8 cellular contexts compared by ENCODE assay signal in the genomic region with DNA sequence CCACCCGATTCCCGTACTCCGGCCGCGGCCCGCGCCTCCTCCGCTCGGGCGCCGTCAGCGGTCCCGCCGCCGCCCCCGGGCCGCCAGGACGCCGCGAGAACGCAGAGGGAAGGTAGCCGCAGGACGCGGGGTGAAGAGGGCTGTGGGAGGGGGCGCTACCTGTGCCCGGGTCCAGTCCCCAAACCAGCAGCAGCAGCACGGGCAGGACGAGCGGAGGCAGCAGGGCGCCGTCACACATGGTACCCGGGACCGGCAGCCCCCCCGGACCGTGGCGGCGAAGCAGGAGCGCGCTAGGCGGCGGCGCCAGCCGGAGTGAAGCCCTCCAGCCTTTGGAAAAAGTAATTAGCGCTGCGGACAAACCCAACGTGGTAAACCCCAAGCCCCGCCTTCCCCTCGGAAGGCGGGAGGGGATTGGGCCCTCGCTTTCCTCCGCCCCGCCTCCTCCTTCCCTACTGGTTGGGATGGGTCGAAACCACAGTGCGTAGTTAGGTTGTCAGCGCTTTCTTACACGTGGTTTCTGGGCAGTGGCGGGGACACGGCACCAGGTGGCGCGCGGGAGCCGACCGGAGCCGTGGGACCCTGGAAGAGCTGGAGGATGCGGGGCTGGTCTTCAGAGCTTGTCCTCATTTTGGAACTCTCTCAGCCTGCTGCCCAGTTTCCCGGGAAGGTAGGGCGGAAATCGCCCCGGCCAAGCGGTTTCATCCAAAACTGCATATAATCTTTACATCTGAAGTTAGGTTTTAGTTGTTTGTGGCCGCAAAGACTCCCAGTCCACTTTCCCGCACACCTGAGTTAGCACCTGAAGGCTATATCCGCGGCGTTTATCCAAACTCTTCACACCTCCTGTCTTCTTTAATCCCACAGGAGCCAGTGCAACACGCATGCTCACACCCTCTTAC. TPM values are rescaled to one million over a fixed set of nuclear protein-coding genes. Genes with fewer than 3 reads are reported as not detected.
DNase-seq lines count a peak whose midpoint lies in the region; ATAC-seq and TF ChIP-seq lines count a peak whose summit lies in the region.

A gene with protein sequence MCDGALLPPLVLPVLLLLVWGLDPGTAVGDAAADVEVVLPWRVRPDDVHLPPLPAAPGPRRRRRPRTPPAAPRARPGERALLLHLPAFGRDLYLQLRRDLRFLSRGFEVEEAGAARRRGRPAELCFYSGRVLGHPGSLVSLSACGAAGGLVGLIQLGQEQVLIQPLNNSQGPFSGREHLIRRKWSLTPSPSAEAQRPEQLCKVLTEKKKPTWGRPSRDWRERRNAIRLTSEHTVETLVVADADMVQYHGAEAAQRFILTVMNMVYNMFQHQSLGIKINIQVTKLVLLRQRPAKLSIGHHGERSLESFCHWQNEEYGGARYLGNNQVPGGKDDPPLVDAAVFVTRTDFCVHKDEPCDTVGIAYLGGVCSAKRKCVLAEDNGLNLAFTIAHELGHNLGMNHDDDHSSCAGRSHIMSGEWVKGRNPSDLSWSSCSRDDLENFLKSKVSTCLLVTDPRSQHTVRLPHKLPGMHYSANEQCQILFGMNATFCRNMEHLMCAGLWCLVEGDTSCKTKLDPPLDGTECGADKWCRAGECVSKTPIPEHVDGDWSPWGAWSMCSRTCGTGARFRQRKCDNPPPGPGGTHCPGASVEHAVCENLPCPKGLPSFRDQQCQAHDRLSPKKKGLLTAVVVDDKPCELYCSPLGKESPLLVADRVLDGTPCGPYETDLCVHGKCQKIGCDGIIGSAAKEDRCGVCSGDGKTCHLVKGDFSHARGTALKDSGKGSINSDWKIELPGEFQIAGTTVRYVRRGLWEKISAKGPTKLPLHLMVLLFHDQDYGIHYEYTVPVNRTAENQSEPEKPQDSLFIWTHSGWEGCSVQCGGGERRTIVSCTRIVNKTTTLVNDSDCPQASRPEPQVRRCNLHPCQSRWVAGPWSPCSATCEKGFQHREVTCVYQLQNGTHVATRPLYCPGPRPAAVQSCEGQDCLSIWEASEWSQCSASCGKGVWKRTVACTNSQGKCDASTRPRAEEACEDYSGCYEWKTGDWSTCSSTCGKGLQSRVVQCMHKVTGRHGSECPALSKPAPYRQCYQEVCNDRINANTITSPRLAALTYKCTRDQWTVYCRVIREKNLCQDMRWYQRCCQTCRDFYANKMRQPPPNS (minus strand): TSS at position 314 of the 899 bp plus-strand sequence. CDS start 76 bp downstream, at position 238.

- no peaks in the 10 kb centered on the region for H4K20me1 ChIP-seq in SK-N-SH (ENCODE audit: insufficient read depth)
- no peaks in the 10 kb centered on the region for H4K20me1 ChIP-seq in osteoblast (ENCODE audit: insufficient read depth, low read length)

- no peaks in the 10 kb centered on the region for H3K27me3 ChIP-seq in SK-N-SH (ENCODE audit: insufficient read depth)
- H3K27me3 ChIP-seq in osteoblast (ENCODE audit: insufficient read depth, low read length), result peaks cover 22% of the 10 kb centered on the region
- H3K27me3 ChIP-seq in suprapubic skin, result peaks cover 3% of the 10 kb centered on the region

- POLR2A ChIA-PET in SK-N-SH (lab: Yijun Ruan, JAX), result interaction anchor here (0.8 to 1.0 kb wide), 2 partner anchors 8 to 260 kb away, joined by 3 read pairs; a partner anchor contains a TSS

- H3K9me2 ChIP-seq in SK-N-SH, result no peaks in the 10 kb centered on the region

- H3K27ac ChIP-seq in SK-N-SH (ENCODE audit: low read depth in 2 of 2, low read length in 1 of 2), result no peak within 1 kb of the TSS
- H3K27ac ChIP-seq in osteoblast (ENCODE audit: low read depth, low read length), result no peak within 1 kb of the TSS
- H3K27ac ChIP-seq in suprapubic skin, result peak within 1 kb of the TSS; percentile 59

- H3K4me1 Mint-ChIP-seq in activated naive CD8-positive, alpha-beta T cell (ENCODE audit: low read depth), result peaks cover 21% of the 10 kb centered on the region

- intact Hi-C loops in Right ventricle myocardium inferior (cut with DNase I), result loop anchor here (2.0 to 10.0 kb wide), 3 partner anchors 263 to 663 kb away; a partner anchor contains a TSS

- H3K79me2 ChIP-seq in SK-N-SH (ENCODE audit: insufficient read depth) (no peaks in the 10 kb centered on the region), osteoblast (ENCODE audit: insufficient read depth, low read length) (no peaks in the 10 kb centered on the region)

- DNase-seq in D341Med (ENCODE audit: low spot score) (peak; percentile 87), SK-N-SH (peak; percentile 96), Right ventricle myocardium inferior (ENCODE audit: missing footprints) (peak; percentile 96), osteoblast (ENCODE audit: insufficient read length, low spot score, missing footprints) (peak; percentile 97), suprapubic skin (ENCODE audit: low spot score in 2 of 2) (peak; percentile 97)

- no peak for TF ChIP-seq EP300 in Ishikawa (IDR thresholded peaks at IDR 0.05; ENCODE audit: borderline replicate concordance)
- no peak for TF ChIP-seq EP300 in SK-N-SH (IDR thresholded peaks at IDR 0.05; ENCODE audit: borderline replicate concordance in 1 of 2, low read depth in 1 of 2, low read length in 1 of 2)
- no peak for TF ChIP-seq EP300 in suprapubic skin (IDR thresholded peaks at IDR 0.05)

- H3K4me3 Mint-ChIP-seq in activated naive CD8-positive, alpha-beta T cell, result peak within 1 kb of the TSS; percentile 67

- no peak within 1 kb of the TSS for H3K9ac ChIP-seq in SK-N-SH

- 4% methylated on average over 19 of the region's 76 CpGs for WGBS in SK-N-SH (ENCODE audit: low lambda C conversion rate)
- 5% methylated on average over 20 of the region's 76 CpGs for WGBS in suprapubic skin

- CTCF ChIA-PET in SK-N-SH (lab: Yijun Ruan, JAX), result interaction anchor here (0.6 to 8.1 kb wide), 43 partner anchors 8 to 665 kb away, joined by 3 to 169 read pairs (median 3); no protein-coding TSS in a partner anchor

- H3K9me3 ChIP-seq in SK-N-SH, result no peaks in the 10 kb centered on the region
- H3K9me3 ChIP-seq in osteoblast (ENCODE audit: low read depth, low read length), result no peaks in the 10 kb centered on the region
- no peaks in the 10 kb centered on the region for H3K9me3 ChIP-seq in suprapubic skin

- no peaks in the 10 kb centered on the region for H3F3A ChIP-seq in SK-N-SH (replicated peaks; ENCODE audit: insufficient read depth)

- peak within 1 kb of the TSS; percentile 51 to 56; a peak in 3 of 4 replicates for H3K4me3 ChIP-seq in SK-N-SH (ENCODE audit: low read depth in 2 of 2, low read length in 1 of 2)
- peak within 1 kb of the TSS; percentile 69 for H3K4me3 ChIP-seq in osteoblast (ENCODE audit: insufficient read depth, low read length)
- peak within 1 kb of the TSS; percentile 72 for H3K4me3 ChIP-seq in suprapubic skin

- H3K9me3 Mint-ChIP-seq in activated naive CD8-positive, alpha-beta T cell (ENCODE audit: low read depth), result no peaks in the 10 kb centered on the region

- no peak within 1 kb of the TSS for H3K27ac Mint-ChIP-seq in activated naive CD8-positive, alpha-beta T cell

- H3K4me2 ChIP-seq in SK-N-SH (peak within 1 kb of the TSS; percentile 37; the same call in 1 of the 2 replicates), osteoblast (ENCODE audit: insufficient read depth, low read length) (peak within 1 kb of the TSS; percentile 74)

- peak in 1 of 2 donors; percentile 75 for TF ChIP-seq POLR2A in suprapubic skin (IDR thresholded peaks at IDR 0.05)

- H3K36me3 Mint-ChIP-seq in activated naive CD8-positive, alpha-beta T cell, result peaks cover 2% of the 10 kb centered on the region

- H3K36me3 ChIP-seq in SK-N-SH (replicated peaks in 1 of 2; ENCODE audit: control insufficient read depth in 1 of 2, insufficient read depth in 2 of 2, low read length in 1 of 2), result no peaks in the 10 kb centered on the region
- no peaks in the 10 kb centered on the region for H3K36me3 ChIP-seq in osteoblast (ENCODE audit: insufficient read depth, low read length)
- no peaks in the 10 kb centered on the region for H3K36me3 ChIP-seq in suprapubic skin

- no peaks in the 10 kb centered on the region for H3K27me3 Mint-ChIP-seq in activated naive CD8-positive, alpha-beta T cell

- TF ChIP-seq RAD21 in Ishikawa (IDR thresholded peaks at IDR 0.05; ENCODE audit: low read depth), result peak; percentile 62
- TF ChIP-seq RAD21 in SK-N-SH (IDR thresholded peaks at IDR 0.05; ENCODE audit: low read length), result peak; percentile 63

- TF ChIP-seq CTCF in SK-N-SH (IDR thresholded peaks at IDR 0.05), result peak; percentile 60
- TF ChIP-seq CTCF in osteoblast (IDR thresholded peaks at IDR 0.05; ENCODE audit: extremely low read depth, low read depth, low read length), result peak; percentile 67
- TF ChIP-seq CTCF in suprapubic skin (IDR thresholded peaks at IDR 0.05), result peak; percentile 91 to 98

- peak; percentile 97 for ATAC-seq in GM21528 (IDR thresholded peaks at IDR 0.05; ENCODE audit: low FRiP score, unreplicated experiment)
- ATAC-seq in Right ventricle myocardium inferior, result peak; percentile 99

- H2AFZ ChIP-seq in SK-N-SH (ENCODE audit: low read depth) (no peak within 1 kb of the TSS; the same call in 1 of the 2 replicates), osteoblast (ENCODE audit: low read length) (peak within 1 kb of the TSS; percentile 31)

- peaks cover 0 to 8% of the 10 kb centered on the region in 2 experiments; a peak in 1 of 4 replicates for H3K4me1 ChIP-seq in SK-N-SH (ENCODE audit: control insufficient read depth in 1 of 2, insufficient read depth in 2 of 2, low read depth in 1 of 2, low read length in 1 of 2)
- no peaks in the 10 kb centered on the region for H3K4me1 ChIP-seq in osteoblast (ENCODE audit: insufficient read depth, low read length)
- peaks cover 25% of the 10 kb centered on the region for H3K4me1 ChIP-seq in suprapubic skin

TF ChIP-seq in Ishikawa, 13 proteins besides CTCF, POLR2A, EP300 and RAD21 (continues in another document):
- TF ChIP-seq, protein P1, sequence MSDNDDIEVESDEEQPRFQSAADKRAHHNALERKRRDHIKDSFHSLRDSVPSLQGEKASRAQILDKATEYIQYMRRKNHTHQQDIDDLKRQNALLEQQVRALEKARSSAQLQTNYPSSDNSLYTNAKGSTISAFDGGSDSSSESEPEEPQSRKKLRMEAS (IDR thresholded peaks at IDR 0.05), result peak; percentile 99
- peak; percentile 74 for TF ChIP-seq TAF1 (IDR thresholded peaks at IDR 0.05; ENCODE audit: low read depth)

TF ChIP-seq in SK-N-SH, 30 proteins besides CTCF, POLR2A, EP300 and RAD21 (continues in another document):
- peak; percentile 51 for TF ChIP-seq CHD2 (IDR thresholded peaks at IDR 0.05; ENCODE audit: low read length, partially characterized antibody)
- peak; percentile 35; the same call in 1 of the 2 replicates for TF ChIP-seq SMC3 (IDR thresholded peaks at IDR 0.05; ENCODE audit: low read depth, low read length)
- TF ChIP-seq EZH2phosphoT487 (IDR thresholded peaks at IDR 0.05; ENCODE audit: borderline replicate concordance, low read depth), result no peak
- TF ChIP-seq FOXJ3 (CRISPR knock-in tag; IDR thresholded peaks at IDR 0.05), result no peak
- TF ChIP-seq JUND (IDR thresholded peaks at IDR 0.05), result no peak
- TF ChIP-seq TAF1 (IDR thresholded peaks at IDR 0.05; ENCODE audit: borderline replicate concordance, low read depth, low read length), result no peak

RNA-seq across cellular contexts. Expression of the gene that starts here (rescaled TPM):
- polyA plus RNA-seq in SK-N-SH (2012; rRNA removed), result not detected in 2 replicates
- polyA plus RNA-seq in SK-N-SH (2012; cell fraction: cytosol; rRNA removed), result 0.04 TPM in 2 replicates
- polyA plus RNA-seq in SK-N-SH (2012; cell fraction: nucleus; rRNA removed), result 0.01 and 0.14 TPM in 2 replicates
- total RNA-seq in Right ventricle myocardium inferior, result 1.4 TPM
- total RNA-seq in osteoblast, result under 0.01 and 0.29 TPM in 2 replicates
- 10 to 100 TPM in 1 of 4 donors, 1 to 10 TPM in 3; 4.2 to 12.3 (median 6.3) TPM for total RNA-seq in suprapubic skin

Comparison
In these comparisons a context has a peak if more than half of its experiments do, and no peak if none do; other contexts are left out.
1. Peak in DNase-seq, H3K4me3 ChIP-seq and H3K4me2 ChIP-seq in SK-N-SH; RNA of the gene not detected or under 1 TPM.
2. Peak in DNase-seq, H3K4me3 ChIP-seq and H3K4me2 ChIP-seq in osteoblast; RNA of the gene not detected or under 1 TPM.